In genomic region chr5:180808461-180809000, GRCh38 we compare ENCODE assay signal across 8 cellular contexts. TPM values are rescaled to one million over a fixed set of nuclear protein-coding genes. Genes with fewer than 3 reads are reported as not detected.
A peak's percentile ranks its signal among the peaks of the same experiment; 100 is the strongest.
DNase-seq lines count a peak whose midpoint lies in the region; TF ChIP-seq lines count a peak whose summit lies in the region.

No MANE protein-coding gene starts in this region.

- peaks cover 63 to 75% (median 71%) of the 10 kb centered on the region in 4 donors for H3K4me1 ChIP-seq in stomach

- intact Hi-C loops in stomach (cut with DNase I; ENCODE audit: low total_unique reads) = no loop called here

- 47 to 74% (median 72%) methylated on average over 5 of the region's 5 CpGs for WGBS in stomach, 5 donors

- peak overlapping the region in 4 of 5 donors; percentile 97 to 99 (median 98) for H3K27ac ChIP-seq in stomach

- H3K27me3 ChIP-seq in stomach = no peaks in the 10 kb centered on the region

- TF ChIP-seq POLR2A in stomach (IDR thresholded peaks at IDR 0.05) = no peak

- DNase-seq in NCI-H748 (lab: John Stamatoyannopoulos, UW; ENCODE audit: unreplicated experiment) (peak; percentile 14), NCI-H748 treated with DMSO at 0.1 percent for 48 hours (lab: John Stamatoyannopoulos, UW) (no peak), islet precursor cell (peak; percentile 35), stomach (no peak), cerebellum (ENCODE audit: low spot score) (no peak), OCI-M1 (lab: John Stamatoyannopoulos, UW) (no peak), pons (ENCODE audit: low spot score) (no peak)
- peak; percentile 53 for DNase-seq in activated CD8-positive, alpha-beta memory T cell treated with anti-CD3 and anti-CD28 coated beads, Interleukin-2, amount 50 U/mL, for 48 hours

- H3K9me3 ChIP-seq in stomach = no peaks in the 10 kb centered on the region

- peaks cover 0 to 7% (median 0%) of the 10 kb centered on the region in 4 donors for H3K36me3 ChIP-seq in stomach

- no peak for TF ChIP-seq CTCF in stomach (IDR thresholded peaks at IDR 0.05)

- peak overlapping the region; percentile 56 to 75 (median 68) for H3K4me3 ChIP-seq in stomach

- TF ChIP-seq EP300 in stomach (IDR thresholded peaks at IDR 0.05) = no peak

RNA-seq across cellular contexts. Expression of gene MGAT1, which starts 5.9 kb away (rescaled TPM):
- total RNA-seq in stomach (100 to 1,000 TPM in 3 of 5 donors, 10 to 100 TPM in 2; 57.2 to 656 (median 148) TPM), cerebellum (24.1 TPM)
- polyA plus RNA-seq in stomach = 10 to 100 TPM; 52.8 to 63.3 (median 57.9) TPM

RNA-seq across cellular contexts. Expression of gene ZFP62, which starts 52.5 kb away (rescaled TPM):
- total RNA-seq in stomach (10 to 100 TPM in 4 of 5 donors, 1 to 10 TPM in 1; 8.2 to 46.9 (median 16.5) TPM), cerebellum (42.8 TPM)
- 10 to 100 TPM in 2 of 3 donors, 1 to 10 TPM in 1; 7.8 to 20.5 (median 13.3) TPM for polyA plus RNA-seq in stomach

Comparison
In these comparisons a context has a peak if more than half of its experiments do, and no peak if none do; other contexts are left out.
1. DNase-seq: peak in NCI-H748 (single experiment), activated CD8-positive, alpha-beta memory T cell treated with anti-CD3 and anti-CD28 coated beads, Interleukin-2, amount 50 U/mL, for 48 hours (single experiment) and islet precursor cell (single experiment); none in NCI-H748 treated with DMSO at 0.1 percent for 48 hours (single experiment), stomach (single experiment), cerebellum (single experiment), OCI-M1 (single experiment) and pons (single experiment).